Comparison of ENCODE assay signal across 1 cellular context in the genomic region with DNA sequence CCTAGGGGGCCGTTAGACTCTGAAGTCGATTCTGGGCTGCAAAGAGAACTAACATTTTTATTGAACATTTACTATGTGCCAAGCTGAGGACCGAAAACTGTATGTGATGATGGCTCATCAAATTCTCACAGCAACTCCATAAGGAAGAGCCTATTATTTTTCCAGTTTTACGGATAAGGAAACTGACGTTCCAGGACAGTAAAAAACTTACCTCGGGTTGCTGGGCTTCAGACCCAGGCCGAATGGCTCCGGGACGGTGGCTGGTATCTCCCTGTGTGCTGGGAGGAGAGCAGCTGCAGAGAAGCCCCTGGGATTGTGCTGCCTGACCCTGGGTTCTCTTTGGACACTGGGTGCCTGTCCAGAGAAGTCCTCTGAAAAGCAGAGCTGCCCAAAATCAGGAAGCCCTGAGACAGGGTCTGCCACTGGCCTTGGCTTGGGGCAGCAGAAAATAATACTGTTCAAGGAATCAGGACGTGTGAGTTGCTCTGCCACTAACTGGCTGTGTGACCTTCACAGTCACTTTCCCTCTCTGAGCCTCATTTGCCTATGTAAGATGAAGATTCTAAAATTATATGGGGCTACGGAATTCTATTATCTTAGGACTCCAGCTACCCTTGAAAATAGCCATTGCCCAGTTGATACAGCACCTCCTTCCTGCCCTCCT.
A peak's percentile ranks its signal among the peaks of the same experiment; 100 is the strongest.
TF ChIP-seq lines count a peak whose summit lies in the region.

No MANE protein-coding gene starts in this region.

TF ChIP-seq in K562, 482 proteins besides CTCF, POLR2A, EP300 and RAD21:
- TF ChIP-seq, protein P1, sequence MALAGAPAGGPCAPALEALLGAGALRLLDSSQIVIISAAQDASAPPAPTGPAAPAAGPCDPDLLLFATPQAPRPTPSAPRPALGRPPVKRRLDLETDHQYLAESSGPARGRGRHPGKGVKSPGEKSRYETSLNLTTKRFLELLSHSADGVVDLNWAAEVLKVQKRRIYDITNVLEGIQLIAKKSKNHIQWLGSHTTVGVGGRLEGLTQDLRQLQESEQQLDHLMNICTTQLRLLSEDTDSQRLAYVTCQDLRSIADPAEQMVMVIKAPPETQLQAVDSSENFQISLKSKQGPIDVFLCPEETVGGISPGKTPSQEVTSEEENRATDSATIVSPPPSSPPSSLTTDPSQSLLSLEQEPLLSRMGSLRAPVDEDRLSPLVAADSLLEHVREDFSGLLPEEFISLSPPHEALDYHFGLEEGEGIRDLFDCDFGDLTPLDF (CRISPR knock-in tag; IDR thresholded peaks at IDR 0.05) = no peak
- TF ChIP-seq RBM25 (IDR thresholded peaks at IDR 0.05; ENCODE audit: low read depth, low read length, severe bottlenecking) (peak; percentile 48), MGA (IDR thresholded peaks at IDR 0.05) (no peak), RNF219 (CRISPR knock-in tag; IDR thresholded peaks at IDR 0.05) (no peak), ADNP (tag; IDR thresholded peaks at IDR 0.05) (peak; percentile 17; the same call in 1 of the 2 replicates), YY1 (IDR thresholded peaks at IDR 0.05; ENCODE audit: borderline replicate concordance in 1 of 3, control insufficient read depth in 1 of 3, extremely low read depth in 1 of 3, insufficient read depth in 3 of 3, insufficient read length in 1 of 3, insufficient replicate concordance in 2 of 3, low read depth in 1 of 3, low read length in 2 of 3) (no peak), AFF4 (CRISPR knock-in tag; IDR thresholded peaks at IDR 0.05) (no peak), ZNF263 (CRISPR knock-in tag; IDR thresholded peaks at IDR 0.05; ENCODE audit: borderline replicate concordance) (no peak), BCOR (IDR thresholded peaks at IDR 0.05) (peak; percentile 57; the same call in 1 of the 2 replicates), KDM1A (IDR thresholded peaks at IDR 0.05) (peak in 1 of 2 experiments; percentile 32; a peak in 1 of 4 replicates), ZFP36 (IDR thresholded peaks at IDR 0.05; ENCODE audit: low read depth, low read length, partially characterized antibody) (peak; percentile 74), BRD9 (IDR thresholded peaks at IDR 0.05; ENCODE audit: low read depth, partially characterized antibody) (peak; percentile 43), TAF1 (IDR thresholded peaks at IDR 0.05; ENCODE audit: control insufficient read depth, extremely low read depth, insufficient read depth, low read length, severe bottlenecking) (no peak), FUS (optimal IDR thresholded peaks at IDR 0.05; ENCODE audit: low read depth, low read length) (no peak), SIN3B (IDR thresholded peaks at IDR 0.05; ENCODE audit: low read depth) (no peak), GATA2 (CRISPR knock-in tag; IDR thresholded peaks at IDR 0.05) (no peak)
- TF ChIP-seq, protein P2, sequence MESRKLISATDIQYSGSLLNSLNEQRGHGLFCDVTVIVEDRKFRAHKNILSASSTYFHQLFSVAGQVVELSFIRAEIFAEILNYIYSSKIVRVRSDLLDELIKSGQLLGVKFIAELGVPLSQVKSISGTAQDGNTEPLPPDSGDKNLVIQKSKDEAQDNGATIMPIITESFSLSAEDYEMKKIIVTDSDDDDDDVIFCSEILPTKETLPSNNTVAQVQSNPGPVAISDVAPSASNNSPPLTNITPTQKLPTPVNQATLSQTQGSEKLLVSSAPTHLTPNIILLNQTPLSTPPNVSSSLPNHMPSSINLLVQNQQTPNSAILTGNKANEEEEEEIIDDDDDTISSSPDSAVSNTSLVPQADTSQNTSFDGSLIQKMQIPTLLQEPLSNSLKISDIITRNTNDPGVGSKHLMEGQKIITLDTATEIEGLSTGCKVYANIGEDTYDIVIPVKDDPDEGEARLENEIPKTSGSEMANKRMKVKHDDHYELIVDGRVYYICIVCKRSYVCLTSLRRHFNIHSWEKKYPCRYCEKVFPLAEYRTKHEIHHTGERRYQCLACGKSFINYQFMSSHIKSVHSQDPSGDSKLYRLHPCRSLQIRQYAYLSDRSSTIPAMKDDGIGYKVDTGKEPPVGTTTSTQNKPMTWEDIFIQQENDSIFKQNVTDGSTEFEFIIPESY (CRISPR knock-in tag; IDR thresholded peaks at IDR 0.05) = no peak
